In genomic region chr11:14380125-14380936, GRCh38 we compare ENCODE assay signal across 8 cellular contexts. TPM values are rescaled to one million over a fixed set of nuclear protein-coding genes. Genes with fewer than 3 reads are reported as not detected.
DNase-seq lines count a peak whose midpoint lies in the region; ATAC-seq and TF ChIP-seq lines count a peak whose summit lies in the region.
"Had no signal": no experiment of that assay in that cellular context is flagged by ENCODE, and none has a peak within 500 bp of the region (broad histone marks: within the 10 kb centered on the region; RNA-seq: fewer than 3 reads in every experiment).

No MANE protein-coding gene starts in this region.

- H3K4me3 Mint-ChIP-seq in activated T-helper 1 cell treated with anti-CD3 and anti-CD28 coated beads, Interleukin-12 subunit alpha, Interleukin-12 subunit beta, Interleukin-2, Interleukin-4 antibody, amounts not matched to agents 30 ng/mL and 10 ng/mL and 1 ng/mL, durations not matched to agents 14 hours and 24 hours and 36 hours = peak overlapping the region; percentile 74
- peak overlapping the region; percentile 84 for H3K4me3 Mint-ChIP-seq in stimulated activated memory B cell treated with anti-CD40 and anti-IgM and Interleukin-4, amounts not matched to agents 10 μg/mL and 1 μg/mL and 100 μg/mL, for 72 hours

- peaks cover 30% of the 10 kb centered on the region for H3K27me3 Mint-ChIP-seq in activated T-helper 1 cell treated with anti-CD3 and anti-CD28 coated beads, Interleukin-12 subunit alpha, Interleukin-12 subunit beta, Interleukin-2, Interleukin-4 antibody, amounts not matched to agents 30 ng/mL and 10 ng/mL and 1 ng/mL, durations not matched to agents 14 hours and 24 hours and 36 hours (ENCODE audit: insufficient read depth)
- H3K27me3 Mint-ChIP-seq in stimulated activated memory B cell treated with anti-CD40 and anti-IgM and Interleukin-4, amounts not matched to agents 10 μg/mL and 1 μg/mL and 100 μg/mL, for 72 hours = no peaks in the 10 kb centered on the region

- no peak for TF ChIP-seq CTCF in HFF-Myc (IDR thresholded peaks at IDR 0.05; ENCODE audit: low read depth, low read length, missing control alignments)

- peak overlapping the region; percentile 13 for H3K27ac Mint-ChIP-seq in activated T-helper 1 cell treated with anti-CD3 and anti-CD28 coated beads, Interleukin-12 subunit alpha, Interleukin-12 subunit beta, Interleukin-2, Interleukin-4 antibody, amounts not matched to agents 30 ng/mL and 10 ng/mL and 1 ng/mL, durations not matched to agents 14 hours and 24 hours and 36 hours
- H3K27ac Mint-ChIP-seq in stimulated activated memory B cell treated with anti-CD40 and anti-IgM and Interleukin-4, amounts not matched to agents 10 μg/mL and 1 μg/mL and 100 μg/mL, for 72 hours = peak overlapping the region; percentile 80

- DNase-seq in HFF-Myc (ENCODE audit: extremely low read depth, low read depth) = no peak
- no peak for DNase-seq in activated T-helper 1 cell treated with anti-CD3 and anti-CD28 coated beads, Interleukin-12 subunit alpha, Interleukin-12 subunit beta, Interleukin-2, Interleukin-4 antibody, amounts not matched to agents 30 ng/mL and 10 ng/mL and 1 ng/mL, durations not matched to agents 14 hours and 24 hours and 36 hours (ENCODE audit: low spot score)
- no peak for DNase-seq in stimulated activated CD4-positive, alpha-beta T cell treated with anti-CD3 and anti-CD28 coated beads, Interleukin-1b, Interleukin-23, amount 100 ng/mL, for 48 hours
- DNase-seq in NCI-H524 treated with DMSO at 0.1 percent for 48 hours (lab: John Stamatoyannopoulos, UW) = no peak
- DNase-seq: NCI-H1694 had no signal

- no peaks in the 10 kb centered on the region for H3K9me3 ChIP-seq in iPS-18c (ENCODE audit: control insufficient read depth, insufficient read depth, low read length)

- intact Hi-C loops in activated T-helper 1 cell treated with anti-CD3 and anti-CD28 coated beads, Interleukin-12 subunit alpha, Interleukin-12 subunit beta, Interleukin-2, Interleukin-4 antibody, amounts not matched to agents 30 ng/mL and 10 ng/mL and 1 ng/mL, durations not matched to agents 14 hours and 24 hours and 36 hours (cut with micrococcal nuclease) = loop anchor here (5.0 kb wide), 1 partner anchor 77 kb away; no protein-coding TSS in a partner anchor

- no peaks in the 10 kb centered on the region for H3K9me3 Mint-ChIP-seq in activated T-helper 1 cell treated with anti-CD3 and anti-CD28 coated beads, Interleukin-12 subunit alpha, Interleukin-12 subunit beta, Interleukin-2, Interleukin-4 antibody, amounts not matched to agents 30 ng/mL and 10 ng/mL and 1 ng/mL, durations not matched to agents 14 hours and 24 hours and 36 hours
- no peaks in the 10 kb centered on the region for H3K9me3 Mint-ChIP-seq in stimulated activated memory B cell treated with anti-CD40 and anti-IgM and Interleukin-4, amounts not matched to agents 10 μg/mL and 1 μg/mL and 100 μg/mL, for 72 hours

- H3K4me1 Mint-ChIP-seq in activated T-helper 1 cell treated with anti-CD3 and anti-CD28 coated beads, Interleukin-12 subunit alpha, Interleukin-12 subunit beta, Interleukin-2, Interleukin-4 antibody, amounts not matched to agents 30 ng/mL and 10 ng/mL and 1 ng/mL, durations not matched to agents 14 hours and 24 hours and 36 hours (ENCODE audit: low read depth) = peaks cover 25% of the 10 kb centered on the region
- H3K4me1 Mint-ChIP-seq in stimulated activated memory B cell treated with anti-CD40 and anti-IgM and Interleukin-4, amounts not matched to agents 10 μg/mL and 1 μg/mL and 100 μg/mL, for 72 hours = peaks cover 3% of the 10 kb centered on the region

- peaks cover 2% of the 10 kb centered on the region for H3K36me3 Mint-ChIP-seq in activated T-helper 1 cell treated with anti-CD3 and anti-CD28 coated beads, Interleukin-12 subunit alpha, Interleukin-12 subunit beta, Interleukin-2, Interleukin-4 antibody, amounts not matched to agents 30 ng/mL and 10 ng/mL and 1 ng/mL, durations not matched to agents 14 hours and 24 hours and 36 hours (ENCODE audit: low read depth)
- H3K36me3 Mint-ChIP-seq in stimulated activated memory B cell treated with anti-CD40 and anti-IgM and Interleukin-4, amounts not matched to agents 10 μg/mL and 1 μg/mL and 100 μg/mL, for 72 hours = no peaks in the 10 kb centered on the region

- ATAC-seq in stimulated activated memory B cell treated with anti-CD40 and anti-IgM and Interleukin-4, amounts not matched to agents 10 μg/mL and 1 μg/mL and 100 μg/mL, for 72 hours = no peak
- no peak for ATAC-seq in HG03457 (IDR thresholded peaks at IDR 0.05; ENCODE audit: unreplicated experiment)

- H3K4me3 ChIP-seq in HFF-Myc (replicated peaks; ENCODE audit: low read depth, low read length) (peak overlapping the region; percentile 43), iPS-18c (ENCODE audit: insufficient read depth, low read depth, low read length) (peak overlapping the region; percentile 65; the same call in 1 of the 2 replicates)

RNA-seq across cellular contexts. Expression of gene RRAS2, which starts 21.3 kb away (rescaled TPM):
- 82.4 and 84.1 TPM in 2 replicates for total RNA-seq in activated T-helper 1 cell treated with anti-CD3 and anti-CD28 coated beads, Interleukin-12 subunit alpha, Interleukin-12 subunit beta, Interleukin-2, Interleukin-4 antibody, amounts not matched to agents 30 ng/mL and 10 ng/mL and 1 ng/mL, durations not matched to agents 14 hours and 24 hours and 36 hours
